In the genomic region with DNA sequence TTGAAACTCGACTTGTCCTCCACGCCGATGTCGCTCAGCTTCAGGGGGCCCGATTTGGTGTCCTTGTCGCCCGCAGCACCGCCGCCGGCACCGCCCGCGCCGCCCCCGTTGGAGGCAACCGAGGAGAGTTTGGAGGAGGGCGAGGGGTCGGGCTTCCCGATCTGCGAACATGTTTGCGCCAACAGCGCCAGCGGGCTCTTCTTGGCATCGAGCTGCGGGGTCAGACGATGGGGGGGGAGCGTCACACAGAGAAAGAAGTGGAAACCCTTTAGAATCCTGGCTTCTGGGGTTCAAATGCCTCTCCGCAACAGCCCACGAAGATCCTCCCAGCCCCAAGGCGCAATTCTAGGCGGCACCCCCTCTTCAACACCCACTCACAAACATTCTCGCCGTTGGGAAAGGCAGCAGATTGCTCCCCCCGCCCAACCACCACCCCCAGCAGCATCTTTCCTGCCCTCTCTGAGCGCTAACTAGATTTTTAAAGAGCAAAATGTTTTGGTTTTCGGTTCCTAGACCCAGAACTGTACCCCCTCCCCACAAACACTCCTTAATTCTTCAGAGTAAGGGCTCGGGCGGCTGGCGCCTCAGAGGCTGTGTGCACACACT, we compare ENCODE assay signal across 8 cellular contexts. TPM values are rescaled to one million over a fixed set of nuclear protein-coding genes. Genes with fewer than 3 reads are reported as not detected.
DNase-seq lines count a peak whose midpoint lies in the region; ATAC-seq and TF ChIP-seq lines count a peak whose summit lies in the region.

No MANE protein-coding gene starts in this region.

- H3K4me3 Mint-ChIP-seq in activated CD8-positive, alpha-beta T cell treated with anti-CD3 and anti-CD28 coated beads, Interleukin-2, amount 10 ng/mL, durations not matched to agents 7 days and 5 days: peak overlapping the region; percentile 67

- CTCF ChIA-PET in activated CD8-positive, alpha-beta T cell treated with anti-CD3 and anti-CD28 coated beads, Interleukin-2, amount 10 ng/mL, durations not matched to agents 7 days and 5 days (lab: Charles Lee): interaction anchor here (0.8 to 1.0 kb wide), 2 partner anchors 30 to 633 kb away, joined by 3 read pairs; no protein-coding TSS in a partner anchor

- no peak for ATAC-seq in Right ventricle myocardium inferior
- no peak for ATAC-seq in activated CD8-positive, alpha-beta T cell treated with anti-CD3 and anti-CD28 coated beads, Interleukin-2, amount 10 ng/mL, durations not matched to agents 7 days and 5 days
- no peak for ATAC-seq in GM18498 (IDR thresholded peaks at IDR 0.05; ENCODE audit: unreplicated experiment)

- intact Hi-C loops in Right ventricle myocardium inferior (cut with DNase I): loop anchor here (2.0 to 5.0 kb wide), 11 partner anchors 207 to 1607 kb away; no protein-coding TSS in a partner anchor
- intact Hi-C loops in cardiac septum (cut with DNase I): loop anchor here (5.0 to 10.0 kb wide), 4 partner anchors 195 to 1147 kb away; no protein-coding TSS in a partner anchor

- H4K20me1 ChIP-seq in hepatocyte (ENCODE audit: insufficient read depth, poor library complexity, severe bottlenecking) (peaks cover 30% of the 10 kb centered on the region), smooth muscle cell (ENCODE audit: low read depth) (peaks cover 30% of the 10 kb centered on the region)

- no peak overlapping the region for H3K27ac Mint-ChIP-seq in activated CD8-positive, alpha-beta T cell treated with anti-CD3 and anti-CD28 coated beads, Interleukin-2, amount 10 ng/mL, durations not matched to agents 7 days and 5 days

- H3K27me3 Mint-ChIP-seq in activated CD8-positive, alpha-beta T cell treated with anti-CD3 and anti-CD28 coated beads, Interleukin-2, amount 10 ng/mL, durations not matched to agents 7 days and 5 days (ENCODE audit: low read depth): peaks cover 55% of the 10 kb centered on the region

- H3K27me3 ChIP-seq in hepatocyte (no peaks in the 10 kb centered on the region), smooth muscle cell (ENCODE audit: low read depth) (no peaks in the 10 kb centered on the region)

- H3K27ac ChIP-seq in hepatocyte: peak overlapping the region; percentile 96
- H3K27ac ChIP-seq in smooth muscle cell (ENCODE audit: low read depth): peak overlapping the region; percentile 75

- peaks cover 3% of the 10 kb centered on the region for H3K36me3 Mint-ChIP-seq in activated CD8-positive, alpha-beta T cell treated with anti-CD3 and anti-CD28 coated beads, Interleukin-2, amount 10 ng/mL, durations not matched to agents 7 days and 5 days (ENCODE audit: low read depth)

- H3K79me2 ChIP-seq in hepatocyte (peaks cover 68% of the 10 kb centered on the region), smooth muscle cell (ENCODE audit: low read depth) (peaks cover 55% of the 10 kb centered on the region)

- H2AFZ ChIP-seq in hepatocyte (no peak overlapping the region), smooth muscle cell (ENCODE audit: low read depth) (peak overlapping the region; percentile 49)

- H3K4me1 ChIP-seq in hepatocyte (ENCODE audit: insufficient read depth) (no peaks in the 10 kb centered on the region), smooth muscle cell (ENCODE audit: low read depth) (peaks cover 11% of the 10 kb centered on the region)

- POLR2A ChIA-PET in activated CD8-positive, alpha-beta T cell treated with anti-CD3 and anti-CD28 coated beads, Interleukin-2, amount 10 ng/mL, durations not matched to agents 7 days and 5 days (lab: Charles Lee): no interaction called here

- H3K9me3 Mint-ChIP-seq in activated CD8-positive, alpha-beta T cell treated with anti-CD3 and anti-CD28 coated beads, Interleukin-2, amount 10 ng/mL, durations not matched to agents 7 days and 5 days (ENCODE audit: insufficient read depth): no peaks in the 10 kb centered on the region

- H3K9me3 ChIP-seq in hepatocyte (ENCODE audit: low read depth) (no peaks in the 10 kb centered on the region), smooth muscle cell (replicated peaks; ENCODE audit: low read depth) (no peaks in the 10 kb centered on the region)

- under 1% methylated on average over 33 of the region's 39 CpGs for WGBS in hepatocyte (ENCODE audit: low lambda C conversion rate, missing lambda C conversion rate)
- 1% methylated on average over 38 of the region's 39 CpGs for WGBS in smooth muscle cell (ENCODE audit: low lambda C conversion rate)

- H3K9ac ChIP-seq in smooth muscle cell (ENCODE audit: low read depth): peak overlapping the region; percentile 67

- DNase-seq in Right ventricle myocardium inferior (ENCODE audit: missing footprints) (peak; percentile 79), cardiac septum (ENCODE audit: low spot score) (no peak), hepatocyte (ENCODE audit: low spot score) (no peak), smooth muscle cell (lab: John Stamatoyannopoulos, UW; ENCODE audit: unreplicated experiment) (no peak), NAMALWA (ENCODE audit: low spot score) (no peak)
- no peak for DNase-seq in activated CD8-positive, alpha-beta T cell treated with anti-CD3 and anti-CD28 coated beads, Interleukin-2, amount 10 ng/mL, durations not matched to agents 7 days and 5 days
- no peak for DNase-seq in effector CD4-positive, alpha-beta T cell

- peak overlapping the region; percentile 97 for H3K4me2 ChIP-seq in hepatocyte
- H3K4me2 ChIP-seq in smooth muscle cell: peak overlapping the region; percentile 97

- H3K9me2 ChIP-seq in hepatocyte (replicated peaks; ENCODE audit: insufficient read depth): no peaks in the 10 kb centered on the region

- peaks cover 3% of the 10 kb centered on the region for H3F3A ChIP-seq in smooth muscle cell (ENCODE audit: low read depth)

- peaks cover 34% of the 10 kb centered on the region for H3K4me1 Mint-ChIP-seq in activated CD8-positive, alpha-beta T cell treated with anti-CD3 and anti-CD28 coated beads, Interleukin-2, amount 10 ng/mL, durations not matched to agents 7 days and 5 days (ENCODE audit: low read depth)

- TF ChIP-seq CTCF in hepatocyte (IDR thresholded peaks at IDR 0.05; ENCODE audit: poor library complexity): no peak
- TF ChIP-seq CTCF in smooth muscle cell (IDR thresholded peaks at IDR 0.05; ENCODE audit: borderline replicate concordance, insufficient read depth, poor library complexity, severe bottlenecking): no peak

- H3K36me3 ChIP-seq in hepatocyte (replicated peaks; ENCODE audit: insufficient read depth, low read depth) (no peaks in the 10 kb centered on the region), smooth muscle cell (ENCODE audit: low read depth) (no peaks in the 10 kb centered on the region)

- H3K4me3 ChIP-seq in hepatocyte: peak overlapping the region; percentile 62
- H3K4me3 ChIP-seq in smooth muscle cell: peak overlapping the region; percentile 95

RNA-seq across cellular contexts. Expression of a gene that starts 1.3 kb away (rescaled TPM):
- total RNA-seq in Right ventricle myocardium inferior: 6.0 TPM
- total RNA-seq in cardiac septum: 3.3 TPM
- under 1 TPM in 1 of 2 experiments, not detected in 1; 0.26 TPM for total RNA-seq in activated CD8-positive, alpha-beta T cell treated with anti-CD3 and anti-CD28 coated beads, Interleukin-2, amount 10 ng/mL, durations not matched to agents 7 days and 5 days
- 17.6 and 19.6 TPM in 2 replicates for total RNA-seq in hepatocyte
- 11.5 and 14.1 TPM in 2 replicates for polyA plus RNA-seq in hepatocyte
- 5.2 and 11.8 TPM in 2 replicates for total RNA-seq in smooth muscle cell
- 6.8 and 8.4 TPM in 2 replicates for polyA plus RNA-seq in smooth muscle cell

RNA-seq across cellular contexts. Expression of a gene that starts 31.2 kb away (rescaled TPM):
- total RNA-seq in Right ventricle myocardium inferior: 22.3 TPM
- total RNA-seq in cardiac septum: 4.5 TPM
- total RNA-seq in activated CD8-positive, alpha-beta T cell treated with anti-CD3 and anti-CD28 coated beads, Interleukin-2, amount 10 ng/mL, durations not matched to agents 7 days and 5 days: not detected
- 5.6 and 6.8 TPM in 2 replicates for total RNA-seq in hepatocyte
- polyA plus RNA-seq in hepatocyte: 8.3 and 15.7 TPM in 2 replicates
- 1.5 and 87.4 TPM in 2 replicates for total RNA-seq in smooth muscle cell
- 1.6 and 2.0 TPM in 2 replicates for polyA plus RNA-seq in smooth muscle cell
